Comparison of ENCODE assay signal across 15 cellular contexts in the genomic region with DNA sequence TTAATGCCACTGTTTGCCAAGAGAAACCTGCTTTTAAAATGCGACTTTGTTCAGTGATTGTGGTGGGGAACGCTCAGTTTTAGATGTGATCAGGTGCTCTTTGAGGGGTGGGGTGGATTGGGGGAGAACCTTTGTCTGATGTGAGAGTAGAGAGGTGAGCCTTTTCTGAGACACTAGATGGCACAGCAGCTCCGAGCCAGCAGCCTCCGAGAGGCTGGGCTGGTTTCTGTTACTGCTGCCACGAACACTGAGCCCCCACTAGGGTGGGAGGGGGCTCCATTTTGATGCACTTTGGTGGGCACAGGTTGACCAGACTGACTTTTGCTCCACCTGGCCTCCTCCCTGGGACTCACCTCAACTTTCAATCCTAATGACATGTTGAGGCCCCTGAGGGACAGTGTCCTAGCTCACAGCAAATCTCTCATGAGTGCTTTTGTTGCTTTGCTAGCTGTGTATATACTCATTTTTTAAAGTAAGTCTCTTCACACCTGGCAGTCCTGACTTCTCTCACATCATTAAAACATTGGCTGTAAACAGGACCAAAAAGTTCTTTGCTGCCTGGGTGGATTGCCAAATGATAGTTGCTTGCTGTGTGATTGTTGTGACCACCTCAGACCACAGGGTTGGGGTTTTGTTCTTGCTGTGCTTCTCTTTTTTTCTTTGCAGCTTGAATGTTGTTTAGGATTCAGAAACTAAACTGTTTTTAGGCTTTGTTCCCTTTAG.
DNase-seq lines count a peak whose midpoint lies in the region; ATAC-seq, FAIRE-seq and TF ChIP-seq lines count a peak whose summit lies in the region.
"Had no signal": no experiment of that assay in that cellular context is flagged by ENCODE, and none has a peak within 500 bp of the region (broad histone marks: within the 10 kb centered on the region; RNA-seq: fewer than 3 reads in every experiment).

No MANE protein-coding gene starts in this region.

- TF ChIP-seq EP300 in SK-N-SH (IDR thresholded peaks at IDR 0.05; ENCODE audit: borderline replicate concordance in 1 of 2, low read depth in 1 of 2, low read length in 1 of 2): no peak

- H3K4me2 ChIP-seq in SK-N-SH (no peak overlapping the region), PC-3 (ENCODE audit: low read length) (no peak overlapping the region)

- no peak overlapping the region for H3K4me3 ChIP-seq in SK-N-SH (ENCODE audit: low read depth in 2 of 2, low read length in 1 of 2)
- H3K4me3 ChIP-seq in PC-3 (ENCODE audit: low read length): no peak overlapping the region
- H3K4me3 ChIP-seq in cardiac muscle cell: no peak overlapping the region
- H3K4me3 ChIP-seq: skin epidermis had no signal

- no peak overlapping the region for H3K27ac Mint-ChIP-seq in stimulated activated effector memory CD8-positive, alpha-beta T cell treated with anti-CD3 and anti-CD28 coated beads, Interleukin-12 subunit alpha, Interleukin-12 subunit beta, amount 100 ng/mL, for 72 hours
- H3K27ac Mint-ChIP-seq: nephron had no signal

- H2AFZ ChIP-seq in SK-N-SH (ENCODE audit: low read depth) (no peak overlapping the region), PC-3 (ENCODE audit: low read length) (no peak overlapping the region)

- TF ChIP-seq RAD21 in SK-N-SH (IDR thresholded peaks at IDR 0.05; ENCODE audit: low read length): no peak

- H3K4me1 Mint-ChIP-seq in stimulated activated effector memory CD8-positive, alpha-beta T cell treated with anti-CD3 and anti-CD28 coated beads, Interleukin-12 subunit alpha, Interleukin-12 subunit beta, amount 100 ng/mL, for 72 hours: no peaks in the 10 kb centered on the region

- H3K9ac ChIP-seq in SK-N-SH (no peak overlapping the region), PC-3 (ENCODE audit: low read length) (no peak overlapping the region)

- FAIRE-seq in GM19239 (lab: Jason Lieb, UNC): no peak

- 60% methylated on average over 4 of the region's 5 CpGs for WGBS in SK-N-SH (ENCODE audit: low lambda C conversion rate)

- H3K36me3 Mint-ChIP-seq in stimulated activated effector memory CD8-positive, alpha-beta T cell treated with anti-CD3 and anti-CD28 coated beads, Interleukin-12 subunit alpha, Interleukin-12 subunit beta, amount 100 ng/mL, for 72 hours: no peaks in the 10 kb centered on the region

- H3K27me3 ChIP-seq in SK-N-SH (ENCODE audit: insufficient read depth): no peaks in the 10 kb centered on the region; the same call in 1 of the 2 replicates
- no peaks in the 10 kb centered on the region for H3K27me3 ChIP-seq in PC-3 (ENCODE audit: low read length)
- H3K27me3 ChIP-seq in cardiac muscle cell: no peaks in the 10 kb centered on the region

- H3K9me3 ChIP-seq in SK-N-SH: no peaks in the 10 kb centered on the region
- H3K9me3 ChIP-seq in PC-3 (ENCODE audit: low read length): no peaks in the 10 kb centered on the region
- no peaks in the 10 kb centered on the region for H3K9me3 ChIP-seq in cardiac muscle cell (ENCODE audit: low read depth)

- no peaks in the 10 kb centered on the region for H3K4me1 ChIP-seq in SK-N-SH (ENCODE audit: control insufficient read depth in 1 of 2, insufficient read depth in 2 of 2, low read depth in 1 of 2, low read length in 1 of 2)
- no peaks in the 10 kb centered on the region for H3K4me1 ChIP-seq in PC-3 (ENCODE audit: insufficient read depth, low read length)
- H3K4me1 ChIP-seq in cardiac muscle cell (ENCODE audit: low read depth): peaks cover 43% of the 10 kb centered on the region

- H4K20me1 ChIP-seq in SK-N-SH (ENCODE audit: insufficient read depth) (no peaks in the 10 kb centered on the region), PC-3 (ENCODE audit: low read length) (no peaks in the 10 kb centered on the region)

- H3K9me3 Mint-ChIP-seq in stimulated activated effector memory CD8-positive, alpha-beta T cell treated with anti-CD3 and anti-CD28 coated beads, Interleukin-12 subunit alpha, Interleukin-12 subunit beta, amount 100 ng/mL, for 72 hours: no peaks in the 10 kb centered on the region
- H3K9me3 Mint-ChIP-seq: nephron had no signal

- no peak overlapping the region for H3K4me3 Mint-ChIP-seq in stimulated activated effector memory CD8-positive, alpha-beta T cell treated with anti-CD3 and anti-CD28 coated beads, Interleukin-12 subunit alpha, Interleukin-12 subunit beta, amount 100 ng/mL, for 72 hours
- H3K4me3 Mint-ChIP-seq: nephron had no signal

- H3K79me2 ChIP-seq in SK-N-SH (ENCODE audit: insufficient read depth): no peaks in the 10 kb centered on the region
- no peaks in the 10 kb centered on the region for H3K79me2 ChIP-seq in PC-3 (ENCODE audit: low read length)

- no peaks in the 10 kb centered on the region for H3K9me2 ChIP-seq in SK-N-SH
- H3K9me2 ChIP-seq in PC-3 (replicated peaks; ENCODE audit: low read length): no peaks in the 10 kb centered on the region

- DNase-seq in SK-N-SH (no peak), PC-3 (no peak), cardiac muscle cell (ENCODE audit: low read depth in 1 of 2, low spot score in 1 of 2) (peak in 1 of 2 donors; percentile 25), GM19239 (ENCODE audit: insufficient read length, low spot score) (no peak)
- DNase-seq in stimulated activated effector memory CD8-positive, alpha-beta T cell treated with anti-CD3 and anti-CD28 coated beads, Interleukin-12 subunit alpha, Interleukin-12 subunit beta, amount 100 ng/mL, for 72 hours (ENCODE audit: low spot score in 2 of 2): no peak
- DNase-seq: activated CD4-positive, alpha-beta T cell treated with anti-CD3 and anti-CD28 coated beads for 48 hours; activated gamma-delta T cell; islet precursor cell; NCI-H1092 had no signal

- H3K27ac ChIP-seq in SK-N-SH (ENCODE audit: low read depth in 2 of 2, low read length in 1 of 2) (no peak overlapping the region), PC-3 (ENCODE audit: low read length) (no peak overlapping the region), cardiac muscle cell (peak overlapping the region; percentile 67)
- H3K27ac ChIP-seq: HL-60, skin epidermis had no signal

- TF ChIP-seq CTCF in SK-N-SH (IDR thresholded peaks at IDR 0.05) (no peak), PC-3 (conservative IDR thresholded peaks at IDR 0.05; ENCODE audit: low read depth, low read length) (peak; percentile 40; the same call in 1 of the 2 replicates), cardiac muscle cell (IDR thresholded peaks at IDR 0.05; ENCODE audit: low read depth, low read length) (no peak)

- intact Hi-C loops in PC-3 (cut with micrococcal nuclease): no loop called here

- H3K36me3 ChIP-seq in SK-N-SH (replicated peaks in 1 of 2; ENCODE audit: control insufficient read depth in 1 of 2, insufficient read depth in 2 of 2, low read length in 1 of 2): no peaks in the 10 kb centered on the region
- H3K36me3 ChIP-seq in PC-3 (ENCODE audit: low read depth, low read length): no peaks in the 10 kb centered on the region
- H3K36me3 ChIP-seq in cardiac muscle cell: no peaks in the 10 kb centered on the region

- CTCF ChIA-PET in SK-N-SH (lab: Yijun Ruan, JAX) (interaction anchor here (1.3 kb wide), 1 partner anchor 46 kb away, joined by 3 read pairs; no protein-coding TSS in a partner anchor), PC-3 (lab: Charles Lee) (no interaction called here)

- POLR2A ChIA-PET in SK-N-SH (lab: Yijun Ruan, JAX) (no interaction called here), PC-3 (lab: Charles Lee; ENCODE audit: unreplicated experiment) (no interaction called here)

- H3F3A ChIP-seq in SK-N-SH (replicated peaks; ENCODE audit: insufficient read depth) (no peaks in the 10 kb centered on the region), PC-3 (ENCODE audit: low read length, unreplicated experiment) (no peaks in the 10 kb centered on the region)

- ATAC-seq in SK-N-SH treated with all-trans-retinoic acid at 6 μM for 48 hours (peak; percentile 44; the same call in 1 of the 3 replicates), PC-3 (peak; percentile 37; the same call in 1 of the 2 replicates), HG03457 (IDR thresholded peaks at IDR 0.05; ENCODE audit: unreplicated experiment) (no peak), HG02840 (IDR thresholded peaks at IDR 0.05; ENCODE audit: low FRiP score, unreplicated experiment) (no peak)
- peak; percentile 33 for ATAC-seq in stimulated activated effector memory CD8-positive, alpha-beta T cell treated with anti-CD3 and anti-CD28 coated beads, Interleukin-12 subunit alpha, Interleukin-12 subunit beta, amount 100 ng/mL, for 72 hours

- BruUV-seq in PC-3 (replicated peaks; lab: Mats Ljungman, UMichigan): no TSS peak

TF ChIP-seq in SK-N-SH treated with all-trans-retinoic acid at 6 μM for 48 hours, 23 proteins besides CTCF, POLR2A, EP300 and RAD21 (continues in another document):
- TF ChIP-seq SNAI2 (CRISPR knock-in tag; IDR thresholded peaks at IDR 0.05): no peak

TF ChIP-seq in SK-N-SH, 30 proteins besides CTCF, POLR2A, EP300 and RAD21:
- TF ChIP-seq ELF1 (IDR thresholded peaks at IDR 0.05) (no peak), NRF1 (IDR thresholded peaks at IDR 0.05; ENCODE audit: low read depth, low read length) (no peak), GABPA (IDR thresholded peaks at IDR 0.05; ENCODE audit: low read depth) (no peak), FOXM1 (IDR thresholded peaks at IDR 0.05; ENCODE audit: low read depth) (no peak), RXRA (IDR thresholded peaks at IDR 0.05; ENCODE audit: borderline replicate concordance, low read depth) (no peak), YY1 (IDR thresholded peaks at IDR 0.05; ENCODE audit: low read depth) (no peak)
TF ChIP-seq in SK-N-SH: peak in this region for 0.

Comparison
In these comparisons a context has a peak if more than half of its experiments do, and no peak if none do; other contexts are left out.
1. ATAC-seq: peak in SK-N-SH treated with all-trans-retinoic acid at 6 μM for 48 hours (single experiment), PC-3 (single experiment) and stimulated activated effector memory CD8-positive, alpha-beta T cell treated with anti-CD3 and anti-CD28 coated beads, Interleukin-12 subunit alpha, Interleukin-12 subunit beta, amount 100 ng/mL, for 72 hours (single experiment); none in HG03457 (single experiment) and HG02840 (single experiment).